Comparison of ENCODE assay signal across 24 cellular contexts in the genomic region with DNA sequence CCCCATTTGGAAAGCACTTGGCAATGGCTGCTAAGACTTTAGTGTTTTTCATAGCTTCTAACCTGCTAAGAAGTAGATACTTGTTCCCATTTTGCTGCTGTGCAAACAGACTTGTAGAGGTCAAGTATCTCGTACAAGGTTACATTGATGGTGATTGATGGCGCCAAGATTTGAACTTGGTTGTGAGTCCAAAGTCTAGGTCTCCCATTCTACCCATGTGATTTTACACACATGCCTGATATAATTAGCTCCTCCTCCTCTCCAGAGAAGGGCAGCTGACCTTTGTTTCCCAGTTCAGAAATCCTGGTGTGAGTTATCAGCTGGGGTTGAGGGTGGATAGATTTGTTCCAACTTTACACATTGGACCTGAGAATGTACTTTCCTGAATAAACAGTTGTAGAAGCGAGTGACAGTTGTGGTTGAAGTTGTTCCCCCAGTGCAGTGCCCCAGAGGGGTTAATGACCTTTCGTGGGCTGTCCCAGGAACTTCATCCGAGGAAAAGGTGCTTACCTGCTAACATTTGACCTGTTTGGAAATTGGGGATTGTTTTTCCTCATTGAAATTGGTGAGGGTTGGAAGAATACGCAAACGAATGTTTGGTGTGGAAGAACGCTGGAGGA. TPM values are rescaled to one million over a fixed set of nuclear protein-coding genes. Genes with fewer than 3 reads are reported as not detected.
DNase-seq lines count a peak whose midpoint lies in the region; ATAC-seq, FAIRE-seq and TF ChIP-seq lines count a peak whose summit lies in the region.
"Had no signal": no experiment of that assay in that cellular context is flagged by ENCODE, and none has a peak within 500 bp of the region (broad histone marks: within the 10 kb centered on the region; RNA-seq: fewer than 3 reads in every experiment).

No MANE protein-coding gene starts in this region.

- H3K9me3 Mint-ChIP-seq in Caco-2 (ENCODE audit: unreplicated experiment): no peaks in the 10 kb centered on the region
- no peaks in the 10 kb centered on the region for H3K9me3 Mint-ChIP-seq in naive thymus-derived CD4-positive, alpha-beta T cell
- H3K9me3 Mint-ChIP-seq: H9, IgD-negative memory B cell had no signal

- no peak overlapping the region for H3K23ac ChIP-seq in H1 (ENCODE audit: insufficient read length)

- no peak overlapping the region for H3K4me2 ChIP-seq in H1 (ENCODE audit: insufficient read depth in 1 of 2, low read depth in 2 of 2, low read length in 2 of 2)
- H3K4me2 ChIP-seq in HepG2 (ENCODE audit: low read depth, low read length): peak overlapping the region; percentile 20; the same call in 1 of the 2 replicates

- 0 out of 2 replicates have a peak overlapping the region, but pooled peaks have one; percentile 15 for H2BK20ac ChIP-seq in H1 (ENCODE audit: low read length)

- H2BK5ac ChIP-seq in H1 (ENCODE audit: low read depth, low read length): no peak overlapping the region

- peak overlapping the region; percentile 19 for H3K27ac Mint-ChIP-seq in Caco-2 (ENCODE audit: unreplicated experiment)
- no peak overlapping the region for H3K27ac Mint-ChIP-seq in naive thymus-derived CD4-positive, alpha-beta T cell
- H3K27ac Mint-ChIP-seq: B cell; CD4-positive, CD25-positive, alpha-beta regulatory T cell; IgD-negative memory B cell had no signal

- H3K4me1 Mint-ChIP-seq in Caco-2 (ENCODE audit: low read depth, unreplicated experiment): peaks cover 16% of the 10 kb centered on the region
- no peaks in the 10 kb centered on the region for H3K4me1 Mint-ChIP-seq in naive thymus-derived CD4-positive, alpha-beta T cell
- H3K4me1 Mint-ChIP-seq: B cell; CD4-positive, CD25-positive, alpha-beta regulatory T cell had no signal

- in situ Hi-C loops in HepG2 (cut with HindIII; ENCODE audit: extremely low pct_ligation_motif_present, low pct_unique_long_range_greater_than_20kb): no loop called here

- H2AK5ac ChIP-seq in H1 (ENCODE audit: low read depth, low read length): no peak overlapping the region

- no peak overlapping the region for H3K14ac ChIP-seq in H1 (ENCODE audit: insufficient read length)

- TF ChIP-seq EP300 in H1 (IDR thresholded peaks at IDR 0.05; ENCODE audit: borderline replicate concordance in 1 of 2, low read depth in 2 of 2, low read length in 2 of 2): no peak
- TF ChIP-seq EP300 in HepG2 (IDR thresholded peaks at IDR 0.05; ENCODE audit: low read depth in 2 of 2, low read length in 2 of 2): peak in 1 of 2 experiments; percentile 73; a peak in 2 of 4 replicates
- no peak for TF ChIP-seq EP300 in HepG2 (CRISPR knock-in tag; IDR thresholded peaks at IDR 0.05; ENCODE audit: borderline replicate concordance)

- ATAC-seq in HepG2: peak; percentile 90
- peak; percentile 82 to 97 (median 93) for ATAC-seq in pancreas
- no peak for ATAC-seq in GM21737 (IDR thresholded peaks at IDR 0.05; ENCODE audit: unreplicated experiment)
- ATAC-seq in naive thymus-derived CD4-positive, alpha-beta T cell: no peak
- ATAC-seq: Right ventricle myocardium inferior had no signal

- no peak overlapping the region for H3K9ac ChIP-seq in H1 (replicated peaks in 1 of 4; ENCODE audit: extremely low read depth in 1 of 4, low read depth in 3 of 4, low read length in 3 of 4)
- no peak overlapping the region for H3K9ac ChIP-seq in HepG2 (ENCODE audit: insufficient read depth, low read depth, low read length)

- peaks cover 27% of the 10 kb centered on the region for H3K79me1 ChIP-seq in H1 (ENCODE audit: low read depth, low read length)

- H4K8ac ChIP-seq in H1 (ENCODE audit: extremely low read depth, insufficient read depth, low read length): no peak overlapping the region

- H4K5ac ChIP-seq in H1 (ENCODE audit: insufficient read length, low read depth, low read length): no peak overlapping the region

- POLR2A ChIA-PET in Caco-2 (lab: Charles Lee) (interaction anchor here (0.7 kb wide), 1 partner anchor 11 kb away, joined by 4 read pairs; a partner anchor contains a TSS), H1 (lab: Charles Lee; ENCODE audit: partially characterized antibody) (interaction anchor here (0.6 to 5.8 kb wide), 16 partner anchors 8 to 329 kb away, joined by 3 to 63 read pairs (median 4); a partner anchor contains a TSS), HepG2 (lab: Yijun Ruan, JAX) (no interaction called here)
- POLR2A ChIA-PET in naive thymus-derived CD4-positive, alpha-beta T cell (lab: Charles Lee): no interaction called here

- WGBS in H1 (ENCODE audit: extremely low coverage in 1 of 2, insufficient coverage in 1 of 2, insufficient read length in 1 of 2, insufficient replicate concordance in 2 of 2, low coverage in 1 of 2, low lambda C conversion rate in 2 of 2, missing lambda C conversion rate in 1 of 2), 2 experiments: 89% methylated on average over 8 of the region's 8 CpGs; no CpG with 5 or more reads in 1 of the 2 experiments
- WGBS in HepG2 (ENCODE audit: low lambda C conversion rate): 0% methylated on average over 8 of the region's 8 CpGs
- WGBS in pancreas, 2 donors: 34% methylated on average over 8 of the region's 8 CpGs

- H3K18ac ChIP-seq in H1 (ENCODE audit: extremely low read depth, low read length): no peak overlapping the region

- TF ChIP-seq POLR2A in H1 (IDR thresholded peaks at IDR 0.05; ENCODE audit: control extremely low read depth in 1 of 2, low read depth in 2 of 2, low read length in 2 of 2): no peak
- no peak for TF ChIP-seq POLR2A in HepG2 (IDR thresholded peaks at IDR 0.05; ENCODE audit: insufficient read depth in 1 of 2, low read depth in 2 of 2, low read length in 2 of 2)
- TF ChIP-seq POLR2A in breast epithelium (IDR thresholded peaks at IDR 0.05): no peak

- H4K20me1 ChIP-seq in H1 (replicated peaks in 1 of 2; ENCODE audit: control insufficient read depth in 1 of 2, insufficient read depth in 2 of 2, low read length in 2 of 2) (peaks cover 31 to 33% of the 10 kb centered on the region in 2 experiments), HepG2 (ENCODE audit: insufficient read depth, low read length) (no peaks in the 10 kb centered on the region)

- no peak overlapping the region for H3K4ac ChIP-seq in H1 (replicated peaks; ENCODE audit: insufficient read length, low read depth, low read length)

- H2AFZ ChIP-seq in H1 (ENCODE audit: low read length) (no peak overlapping the region), HepG2 (ENCODE audit: low read length) (no peak overlapping the region)

- BruUV-seq in Caco-2 (replicated peaks; lab: Mats Ljungman, UMichigan) (no TSS peak), HepG2 (replicated peaks; lab: Mats Ljungman, UMichigan) (no TSS peak)

- H3K79me2 ChIP-seq in H1 (ENCODE audit: control insufficient read depth in 1 of 2, insufficient read depth in 2 of 2, low read length in 2 of 2): peaks cover 46 to 96% of the 10 kb centered on the region in 2 experiments
- no peaks in the 10 kb centered on the region for H3K79me2 ChIP-seq in HepG2 (ENCODE audit: insufficient read depth, low read length)

- no peaks in the 10 kb centered on the region for H3K27me3 Mint-ChIP-seq in Caco-2 (ENCODE audit: insufficient read depth, unreplicated experiment)
- peaks cover 26 to 38% (median 32%) of the 10 kb centered on the region in 5 donors for H3K27me3 Mint-ChIP-seq in naive thymus-derived CD4-positive, alpha-beta T cell

- H3K4me3 ChIP-seq in Caco-2 (ENCODE audit: low read depth, low read length) (no peak overlapping the region), H1 (ENCODE audit: extremely low read depth in 1 of 4, insufficient read depth in 2 of 4, low read depth in 3 of 4, low read length in 4 of 4) (no peak overlapping the region), HepG2 (replicated peaks in 1 of 3; ENCODE audit: insufficient read depth in 1 of 3, low read depth in 2 of 3, low read length in 3 of 3) (0 out of 6 replicates have a peak overlapping the region, but pooled peaks of 1 of the 3 experiments have one; percentile 12), pancreas (no peak overlapping the region), breast epithelium (no peak overlapping the region)
- H3K4me3 ChIP-seq in naive thymus-derived CD4-positive, alpha-beta T cell (ENCODE audit: low read length): no peak overlapping the region

- H3K9me3 ChIP-seq in Caco-2: no peaks in the 10 kb centered on the region
- H3K9me3 ChIP-seq in H1 (ENCODE audit: insufficient read depth in 2 of 2, low read depth in 1 of 2, low read length in 1 of 2): no peaks in the 10 kb centered on the region
- H3K9me3 ChIP-seq in HepG2 (ENCODE audit: low read length): no peaks in the 10 kb centered on the region
- no peaks in the 10 kb centered on the region for H3K9me3 ChIP-seq in pancreas
- no peaks in the 10 kb centered on the region for H3K9me3 ChIP-seq in breast epithelium
- no peaks in the 10 kb centered on the region for H3K9me3 ChIP-seq in naive thymus-derived CD4-positive, alpha-beta T cell (ENCODE audit: control insufficient read depth in 2 of 3, low read length in 3 of 3)

- no peak overlapping the region for H2BK15ac ChIP-seq in H1 (ENCODE audit: low read length)

- intact Hi-C loops in Caco-2 (cut with micrococcal nuclease; ENCODE audit: unreplicated experiment): no loop called here
- intact Hi-C loops in HepG2 (cut with micrococcal nuclease; ENCODE audit: unreplicated experiment): no loop called here
- intact Hi-C loops in pancreas (cut with DNase I): no loop called here
- intact Hi-C loops in breast epithelium (cut with DNase I; ENCODE audit: low total_unique reads): no loop called here
- intact Hi-C loops in naive thymus-derived CD4-positive, alpha-beta T cell (cut with micrococcal nuclease): no loop called here

- FAIRE-seq in H1 (lab: Jason Lieb, UNC) (no peak), HepG2 (lab: Jason Lieb, UNC) (peak; percentile 81), pancreas (lab: Jason Lieb, UNC) (no peak)
- FAIRE-seq: G401.6, RCC 7860 had no signal

- H3K36me3 ChIP-seq in Caco-2 (ENCODE audit: control insufficient read depth, insufficient read depth, low read length) (no peaks in the 10 kb centered on the region), H1 (ENCODE audit: control insufficient read depth in 2 of 4, insufficient read depth in 4 of 4, low read length in 3 of 4) (peaks cover 5 to 26% (median 11%) of the 10 kb centered on the region in 4 experiments; a peak in 5 of 8 replicates), HepG2 (replicated peaks in 1 of 2; ENCODE audit: control insufficient read depth in 1 of 2, insufficient read depth in 2 of 2, low read length in 2 of 2) (no peaks in the 10 kb centered on the region), pancreas (no peaks in the 10 kb centered on the region), breast epithelium (no peaks in the 10 kb centered on the region)
- H3K36me3 ChIP-seq in naive thymus-derived CD4-positive, alpha-beta T cell (ENCODE audit: control insufficient read depth in 2 of 3, insufficient read depth in 3 of 3, low read length in 3 of 3): no peaks in the 10 kb centered on the region

- H3K27me3 ChIP-seq in Caco-2 (replicated peaks; ENCODE audit: control insufficient read depth, insufficient read depth, low read length): no peaks in the 10 kb centered on the region
- no peaks in the 10 kb centered on the region for H3K27me3 ChIP-seq in H1 (replicated peaks in 1 of 4; ENCODE audit: control insufficient read depth in 3 of 4, extremely low read depth in 1 of 4, insufficient read depth in 3 of 4, low read length in 3 of 4)
- H3K27me3 ChIP-seq in HepG2 (ENCODE audit: control insufficient read depth in 1 of 2, insufficient read depth in 2 of 2, low read length in 2 of 2): peaks cover 1 to 32% of the 10 kb centered on the region in 2 experiments; a peak in 2 of 5 replicates
- H3K27me3 ChIP-seq in pancreas: no peaks in the 10 kb centered on the region
- H3K27me3 ChIP-seq in breast epithelium: no peaks in the 10 kb centered on the region
- H3K27me3 ChIP-seq in naive thymus-derived CD4-positive, alpha-beta T cell (ENCODE audit: control insufficient read depth in 2 of 2, insufficient read depth in 2 of 2, low read length in 2 of 2): no peaks in the 10 kb centered on the region

- no peak overlapping the region for H2BK12ac ChIP-seq in H1 (ENCODE audit: low read depth, low read length)

- no peak overlapping the region for H3K27ac ChIP-seq in H1 (ENCODE audit: low read depth, low read length)
- H3K27ac ChIP-seq in HepG2 (ENCODE audit: extremely low read length, insufficient read depth, low read length): peak overlapping the region; percentile 34
- H3K27ac ChIP-seq in pancreas: no peak overlapping the region
- no peak overlapping the region for H3K27ac ChIP-seq in breast epithelium
- H3K27ac ChIP-seq in naive thymus-derived CD4-positive, alpha-beta T cell (ENCODE audit: low read depth, low read length): no peak overlapping the region

- H2BK120ac ChIP-seq in H1 (replicated peaks; ENCODE audit: low read depth, low read length): no peak overlapping the region

- H3K56ac ChIP-seq in H1 (replicated peaks; ENCODE audit: insufficient read length, low read depth, low read length): no peak overlapping the region

- H3K4me1 ChIP-seq in Caco-2 (peaks cover 23% of the 10 kb centered on the region), H1 (replicated peaks in 1 of 4; ENCODE audit: control insufficient read depth in 3 of 4, insufficient read depth in 4 of 4, low read length in 3 of 4) (peaks cover 0 to 7% (median 4%) of the 10 kb centered on the region in 4 experiments; a peak in 4 of 7 replicates), HepG2 (ENCODE audit: insufficient read depth, low read length) (peaks cover 17% of the 10 kb centered on the region), pancreas (peaks cover 0 to 6% (median 3%) of the 10 kb centered on the region in 3 donors), breast epithelium (no peaks in the 10 kb centered on the region)
- no peaks in the 10 kb centered on the region for H3K4me1 ChIP-seq in naive thymus-derived CD4-positive, alpha-beta T cell (ENCODE audit: control insufficient read depth in 2 of 2, insufficient read depth in 2 of 2, low read length in 2 of 2)

- DNase-seq in Caco-2 (peak; percentile 43 to 59), H1 (ENCODE audit: low read depth in 1 of 2, low spot score in 2 of 2) (no peak), HepG2 (ENCODE audit: low spot score) (peak; percentile 74), pancreas (peak in 2 of 6 donors; percentile 41 to 49), dedifferentiated amniotic fluid mesenchymal stem cell (ENCODE audit: extremely low spot score) (no peak), breast epithelium (ENCODE audit: low spot score in 2 of 2) (no peak)
- no peak for DNase-seq in naive thymus-derived CD4-positive, alpha-beta T cell
- DNase-seq: 8988T; CD4-positive, CD25-positive, alpha-beta regulatory T cell; COR-L47; H9; MM.1S; NCI-H1092 treated with DMSO at 0.1 percent for 48 hours; NCI-H146; NCI-H2081; NCI-H748 treated with DMSO at 0.1 percent for 48 hours had no signal

- no peak for TF ChIP-seq CTCF in Caco-2 (IDR thresholded peaks at IDR 0.05; ENCODE audit: insufficient read depth in 1 of 2, low read depth in 1 of 2, low read length in 1 of 2, severe bottlenecking in 1 of 2, unreplicated experiment in 1 of 2)
- no peak for TF ChIP-seq CTCF in H1 (IDR thresholded peaks at IDR 0.05; ENCODE audit: control extremely low read depth in 1 of 3, insufficient read depth in 1 of 3, low read depth in 1 of 3, low read length in 3 of 3)
- TF ChIP-seq CTCF in HepG2 (CRISPR knock-in tag; IDR thresholded peaks at IDR 0.05): no peak
- TF ChIP-seq CTCF in pancreas (IDR thresholded peaks at IDR 0.05): no peak
- no peak for TF ChIP-seq CTCF in breast epithelium (IDR thresholded peaks at IDR 0.05)

- no peaks in the 10 kb centered on the region for H3K23me2 ChIP-seq in H1 (ENCODE audit: low read depth, low read length)

- H3K4me3 Mint-ChIP-seq in Caco-2 (ENCODE audit: unreplicated experiment): peak overlapping the region; percentile 13
- no peak overlapping the region for H3K4me3 Mint-ChIP-seq in naive thymus-derived CD4-positive, alpha-beta T cell
- H3K4me3 Mint-ChIP-seq: B cell; CD4-positive, CD25-positive, alpha-beta regulatory T cell; H9; IgD-negative memory B cell had no signal

- no peak for TF ChIP-seq RAD21 in H1 (IDR thresholded peaks at IDR 0.05 in 1 of 2, conservative IDR thresholded peaks at IDR 0.05 in 1 of 2; ENCODE audit: low read depth in 2 of 2, low read length in 2 of 2)
- no peak for TF ChIP-seq RAD21 in HepG2 (CRISPR knock-in tag; IDR thresholded peaks at IDR 0.05)

- CTCF ChIA-PET in Caco-2 (lab: Charles Lee): interaction anchor here (0.6 to 1.9 kb wide), 4 partner anchors 10 to 139 kb away, joined by 4 to 10 read pairs (median 6); a partner anchor contains a TSS
- CTCF ChIA-PET in H1 (lab: Charles Lee; ENCODE audit: partially characterized antibody): interaction anchor here (0.6 to 8.7 kb wide), 15 partner anchors 8 to 232 kb away, joined by 3 to 57 read pairs (median 4); a partner anchor contains a TSS
- CTCF ChIA-PET in HepG2 (lab: Yijun Ruan, JAX; ENCODE audit: low intra/inter-chr PET ratio, low total read pairs): no interaction called here
- CTCF ChIA-PET in naive thymus-derived CD4-positive, alpha-beta T cell (lab: Charles Lee): no interaction called here

- H3K36me3 Mint-ChIP-seq in Caco-2 (ENCODE audit: insufficient read depth, unreplicated experiment): no peaks in the 10 kb centered on the region
- peaks cover 0 to 3% (median 0%) of the 10 kb centered on the region in 5 donors for H3K36me3 Mint-ChIP-seq in naive thymus-derived CD4-positive, alpha-beta T cell
- H3K36me3 Mint-ChIP-seq: CD4-positive, CD25-positive, alpha-beta regulatory T cell; IgD-negative memory B cell had no signal

- H4K91ac ChIP-seq in H1 (replicated peaks; ENCODE audit: insufficient read length, low read length): no peak overlapping the region

RNA-seq across cellular contexts. Expression of a gene that starts 10.4 kb away (rescaled TPM):
- 27.7 and 29.0 TPM in 2 replicates for total RNA-seq in Caco-2 (2022)
- total RNA-seq in H1 (2021; fragmentation: NEBNext Ultra II Directional; extraction: Animal tissue kit (Norgen Biotek cat#: 25700)): 108 and 110 TPM in 2 replicates
- 27.5 and 49.5 TPM in 2 replicates for polyA plus RNA-seq in H1 (2011; rRNA removed)
- 11.0 TPM for polyA plus RNA-seq in H1 (2011; cell fraction: cytosol; rRNA removed)
- 53.7 TPM for polyA plus RNA-seq in H1 (2011; cell fraction: nucleus; rRNA removed)
- 117 to 131 TPM (median 126 TPM) in 4 replicates for polyA plus RNA-seq in H1 (2012, experiment 1 of 2)
- 142 TPM for polyA plus RNA-seq in H1 (2012, experiment 2 of 2)
- polyA plus RNA-seq in H1 (2013, experiment 1 of 2): 141 TPM
- 141 TPM for polyA plus RNA-seq in H1 (2013, experiment 2 of 2)
- 15.5 and 22.8 TPM in 2 replicates for polyA minus RNA-seq in H1 (2011; rRNA and poly(A)+ RNA removed)
- 31.3 TPM for polyA minus RNA-seq in H1 (2011; cell fraction: cytosol; rRNA and poly(A)+ RNA removed)
- 52.8 TPM for polyA minus RNA-seq in H1 (2011; cell fraction: nucleus; rRNA and poly(A)+ RNA removed)
- total RNA-seq in HepG2 (2016; rRNA removed; fragmentation: Illumina TruSeq; extraction: Trizol): 0.04 and 0.08 TPM in 2 replicates
- not detected in 2 replicates for total RNA-seq in HepG2 (2016; cell fraction: cytosol; rRNA removed; fragmentation: Illumina TruSeq; extraction: Trizol; ENCODE audit: low read depth)
- total RNA-seq in HepG2 (2016; cell fraction: insoluble cytoplasmic fraction; rRNA removed; fragmentation: Illumina TruSeq; extraction: Trizol): 0.04 and 0.07 TPM in 2 replicates
- 0.06 and 0.07 TPM in 2 replicates for total RNA-seq in HepG2 (2016; cell fraction: membrane; rRNA removed; fragmentation: Illumina TruSeq; extraction: Trizol)
- total RNA-seq in HepG2 (2016; cell fraction: nucleus; rRNA removed; fragmentation: Illumina TruSeq; extraction: Trizol): not detected in 2 replicates
- polyA plus RNA-seq in HepG2 (2011; rRNA removed): 0.15 and 0.24 TPM in 2 replicates
- polyA plus RNA-seq in HepG2 (2011; cell fraction: cytosol; rRNA removed): 0.09 and 0.12 TPM in 2 replicates
- 0.90 and 1.0 TPM in 2 replicates for polyA plus RNA-seq in HepG2 (2011; cell fraction: nucleus; rRNA removed)
- polyA plus RNA-seq in HepG2 (2012): 2.6 and 2.7 TPM in 2 replicates
- polyA plus RNA-seq in HepG2 (2016; cell fraction: cytosol; fragmentation: Illumina TruSeq; extraction: Trizol; ENCODE audit: low read depth): 0.12 and 0.14 TPM in 2 replicates
- polyA plus RNA-seq in HepG2 (2016; cell fraction: insoluble cytoplasmic fraction; fragmentation: Illumina TruSeq; extraction: Trizol; ENCODE audit: low read depth): 0.46 and 0.48 TPM in 2 replicates
- 0.37 and 0.49 TPM in 2 replicates for polyA plus RNA-seq in HepG2 (2016; cell fraction: membrane; fragmentation: Illumina TruSeq; extraction: Trizol; ENCODE audit: low read depth)
- 0.55 and 0.99 TPM in 2 replicates for polyA plus RNA-seq in HepG2 (2016; cell fraction: nucleus; fragmentation: Illumina TruSeq; extraction: Trizol; ENCODE audit: insufficient read depth, low read depth)
- 0.05 and 0.28 TPM in 2 replicates for polyA minus RNA-seq in HepG2 (2011; rRNA and poly(A)+ RNA removed; ENCODE audit: low replicate concordance)
- not detected in 2 replicates for polyA minus RNA-seq in HepG2 (2011; cell fraction: cytosol; rRNA and poly(A)+ RNA removed)
- polyA minus RNA-seq in HepG2 (2011; cell fraction: nucleus; rRNA and poly(A)+ RNA removed): 0.13 and 0.25 TPM in 2 replicates
- 1 to 10 TPM; 1.1 to 3.6 (median 1.7) TPM for total RNA-seq in pancreas
- polyA plus RNA-seq in pancreas: 1 to 10 TPM; 3.1 to 4.0 TPM
- 1 to 10 TPM; 3.4 to 6.9 (median 5.9) TPM for total RNA-seq in breast epithelium
- under 1 TPM in 1 of 5 experiments, not detected in 4; 0.16 TPM for total RNA-seq in naive thymus-derived CD4-positive, alpha-beta T cell
- under 1 TPM in 1 of 2 donors, not detected in 1; 0.08 TPM for polyA plus RNA-seq in naive thymus-derived CD4-positive, alpha-beta T cell
- total RNA-seq: CD4-positive, CD25-positive, alpha-beta regulatory T cell; HT-29; OCI-LY7 had no signal

Comparison
In these comparisons a context has a peak if more than half of its experiments do, and no peak if none do; other contexts are left out.
1. DNase-seq: peak in Caco-2 (2 of 2) and HepG2 (single experiment); none in H1 (0 of 2), dedifferentiated amniotic fluid mesenchymal stem cell (single experiment), breast epithelium (0 of 2) and naive thymus-derived CD4-positive, alpha-beta T cell (0 of 9).
2. ATAC-seq: peak in HepG2 (single experiment) and pancreas (4 of 4); none in GM21737 (single experiment) and naive thymus-derived CD4-positive, alpha-beta T cell (single experiment).
3. CTCF ChIA-PET loops: an anchor here in Caco-2 (0.6 to 1.9 kb wide) and H1 (0.6 to 8.7 kb wide); none called in HepG2 and naive thymus-derived CD4-positive, alpha-beta T cell.
4. POLR2A ChIA-PET loops: an anchor here in Caco-2 (0.7 kb wide) and H1 (0.6 to 5.8 kb wide); none called in HepG2 and naive thymus-derived CD4-positive, alpha-beta T cell.